16 cellular contexts compared by ENCODE assay signal in genomic region chr16:56388209-56388608, GRCh38.
"Had no signal": no experiment of that assay in that cellular context is flagged by ENCODE, and none has a peak within 500 bp of the region (broad histone marks: within the 10 kb centered on the region; RNA-seq: fewer than 3 reads in every experiment).

No MANE protein-coding gene starts in this region.

- H3K27me3 ChIP-seq: left lung, tibial artery, uterus had no signal

- H3K4me3 Mint-ChIP-seq: memory B cell; naive thymus-derived CD8-positive, alpha-beta T cell; stimulated activated naive B cell treated with anti-CD40 and anti-IgM and Interleukin-4, amounts not matched to agents 10 μg/mL and 1 μg/mL and 100 μg/mL, for 72 hours; T-cell had no signal

- H3K9me3 ChIP-seq: left lung, tibial artery, uterus had no signal

- H2AFZ ChIP-seq: parathyroid adenoma had no signal

- H3K36me3 ChIP-seq: uterus had no signal

- H3K9ac ChIP-seq: parathyroid adenoma had no signal

- H3K27ac ChIP-seq: left lung, parathyroid adenoma, tibial artery, uterus had no signal

- H3K4me3 ChIP-seq: left lung, tibial artery, uterus had no signal

- DNase-seq: activated CD4-positive, CD25-positive, alpha-beta regulatory T cell treated with anti-CD3 and anti-CD28 coated beads, Interleukin-2, amount 50 U/mL, for 72 hours; activated naive CD4-positive, alpha-beta T cell; activated T-cell treated with anti-CD3 and anti-CD28 coated beads for 4 hours; central memory CD4-positive, alpha-beta T cell; cortex of kidney; effector CD8-positive, alpha-beta T cell; left lung; naive thymus-derived CD8-positive, alpha-beta T cell; stimulated activated CD4-positive, alpha-beta T cell treated with anti-CD3 and anti-CD28 coated beads, Interleukin-2, amount 100 ng/mL, for 48 hours; stimulated activated naive B cell treated with anti-CD40 and anti-IgM and Interleukin-4, amounts not matched to agents 10 μg/mL and 1 μg/mL and 100 μg/mL, for 72 hours; T-cell; T1000; tibial artery; uterus had no signal

- H3K27ac Mint-ChIP-seq: memory B cell; naive thymus-derived CD8-positive, alpha-beta T cell; stimulated activated naive B cell treated with anti-CD40 and anti-IgM and Interleukin-4, amounts not matched to agents 10 μg/mL and 1 μg/mL and 100 μg/mL, for 72 hours; T-cell had no signal

- ATAC-seq: left lung; naive thymus-derived CD8-positive, alpha-beta T cell; stimulated activated naive B cell treated with anti-CD40 and anti-IgM and Interleukin-4, amounts not matched to agents 10 μg/mL and 1 μg/mL and 100 μg/mL, for 72 hours; T-cell had no signal

- H3K4me1 ChIP-seq: left lung, parathyroid adenoma, tibial artery, uterus had no signal
